Comparison of ENCODE assay signal across 8 cellular contexts in the genomic region with DNA sequence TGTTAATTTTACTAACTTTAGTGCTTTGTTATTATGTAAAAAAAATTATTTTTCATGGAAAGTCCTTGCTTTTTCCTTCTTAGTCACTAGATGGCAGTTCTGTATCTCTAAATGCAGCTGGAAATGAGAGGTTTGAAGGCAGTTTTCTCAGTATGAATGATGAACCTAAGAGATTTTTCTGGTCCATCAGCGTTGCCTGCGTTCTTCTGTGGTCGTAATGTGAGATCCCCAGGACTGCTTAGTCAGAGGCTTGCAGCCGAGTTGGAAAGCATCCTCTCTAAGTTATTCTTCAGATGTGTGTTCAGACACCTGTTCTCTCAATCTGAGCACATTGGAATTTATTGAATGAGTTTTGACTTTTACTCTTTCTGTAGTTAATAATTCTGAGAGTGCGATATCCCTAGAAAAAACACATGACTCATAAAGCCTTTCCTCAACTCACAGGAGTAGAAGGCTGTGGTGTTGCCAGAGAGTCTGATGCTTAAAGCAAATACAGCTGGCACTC.
DNase-seq lines count a peak whose midpoint lies in the region; ATAC-seq and TF ChIP-seq lines count a peak whose summit lies in the region.

No MANE protein-coding gene starts in this region.

- no peak overlapping the region for H3K9ac ChIP-seq in MM.1S (ENCODE audit: low read length)

- no peaks in the 10 kb centered on the region for H3K36me3 Mint-ChIP-seq in CD14-positive monocyte

- no peaks in the 10 kb centered on the region for H3K27me3 ChIP-seq in MM.1S (replicated peaks; ENCODE audit: insufficient read depth, low read length)

- H2AFZ ChIP-seq in MM.1S (ENCODE audit: low read length), result no peak overlapping the region

- H3K27ac Mint-ChIP-seq in CD14-positive monocyte, result no peak overlapping the region

- no peak overlapping the region for H3K4me3 ChIP-seq in MM.1S (ENCODE audit: low read length)

- H3K36me3 ChIP-seq in MM.1S (replicated peaks; ENCODE audit: insufficient read depth, low read length), result no peaks in the 10 kb centered on the region

- POLR2A ChIA-PET in GM10248 (lab: Yijun Ruan, JAX), result no interaction called here

- intact Hi-C loops in CD14-positive monocyte (cut with micrococcal nuclease), result no loop called here

- peaks cover 0 to 9% (median 2%) of the 10 kb centered on the region in 3 donors for H3K27me3 Mint-ChIP-seq in CD14-positive monocyte (ENCODE audit: low read depth in 3 of 3)

- no peak for ATAC-seq in stimulated activated naive CD8-positive, alpha-beta T cell treated with anti-CD3 and anti-CD28 coated beads, Interleukin-15, Interleukin-2, amounts not matched to agents 100 U/mL and 50 U/mL, for 24 hours
- ATAC-seq in GM18519 (IDR thresholded peaks at IDR 0.05; ENCODE audit: low FRiP score, unreplicated experiment), result no peak

- no peaks in the 10 kb centered on the region for H3K4me1 Mint-ChIP-seq in CD14-positive monocyte

- H3K4me3 Mint-ChIP-seq in CD14-positive monocyte, result no peak overlapping the region

- H3K9me3 Mint-ChIP-seq in CD14-positive monocyte, result no peaks in the 10 kb centered on the region

- CTCF ChIA-PET in GM10248 (lab: Yijun Ruan, JAX), result no interaction called here

- no peaks in the 10 kb centered on the region for H3K9me3 ChIP-seq in MM.1S (replicated peaks; ENCODE audit: insufficient read depth, low read length)

- DNase-seq in GM10248 (ENCODE audit: extremely low spot score) (no peak), MM.1S (peak; percentile 47), SKM-1 treated with dmso at 0.1 percent for 144 hours (lab: John Stamatoyannopoulos, UW; ENCODE audit: unreplicated experiment) (peak; percentile 42), inferior parietal cortex (ENCODE audit: extremely low spot score) (peak; percentile 55), CD14-positive monocyte (ENCODE audit: low spot score) (no peak)
- no peak for DNase-seq in stimulated activated naive CD8-positive, alpha-beta T cell treated with anti-CD3 and anti-CD28 coated beads, Interleukin-15, Interleukin-2, amounts not matched to agents 100 U/mL and 50 U/mL, for 24 hours
- DNase-seq in stimulated activated CD4-positive, alpha-beta T cell treated with anti-CD3 and anti-CD28 coated beads, Interleukin-1b, Interleukin-23, amount 100 ng/mL, for 48 hours, result no peak

- no peaks in the 10 kb centered on the region for H3K4me1 ChIP-seq in MM.1S (ENCODE audit: low read length)

- H3K79me2 ChIP-seq in MM.1S (ENCODE audit: low read length), result no peaks in the 10 kb centered on the region

- H3K27ac ChIP-seq in MM.1S (ENCODE audit: low read length), result no peak overlapping the region

- TF ChIP-seq CTCF in GM10248 (IDR thresholded peaks at IDR 0.05; ENCODE audit: control extremely low read depth, extremely low read depth, low read depth, missing control alignments) (peak; percentile 23), MM.1S (IDR thresholded peaks at IDR 0.05; ENCODE audit: low read length) (peak; percentile 44), CD14-positive monocyte (IDR thresholded peaks at IDR 0.05) (no peak)

- no peaks in the 10 kb centered on the region for H4K20me1 ChIP-seq in MM.1S (ENCODE audit: insufficient read depth, low read length)

- no peak overlapping the region for H3K4me2 ChIP-seq in MM.1S (ENCODE audit: low read depth, low read length)

- H3K9me2 ChIP-seq in MM.1S (replicated peaks; ENCODE audit: insufficient read depth, low read length), result no peaks in the 10 kb centered on the region

- no peaks in the 10 kb centered on the region for H3F3A ChIP-seq in MM.1S (ENCODE audit: insufficient read depth, low read length)

Comparison
In these comparisons a context has a peak if more than half of its experiments do, and no peak if none do; other contexts are left out.
1. DNase-seq: peak in MM.1S (single experiment), SKM-1 treated with dmso at 0.1 percent for 144 hours (single experiment) and inferior parietal cortex (single experiment); none in GM10248 (single experiment), stimulated activated naive CD8-positive, alpha-beta T cell treated with anti-CD3 and anti-CD28 coated beads, Interleukin-15, Interleukin-2, amounts not matched to agents 100 U/mL and 50 U/mL, for 24 hours (single experiment), CD14-positive monocyte (single experiment) and stimulated activated CD4-positive, alpha-beta T cell treated with anti-CD3 and anti-CD28 coated beads, Interleukin-1b, Interleukin-23, amount 100 ng/mL, for 48 hours (single experiment).